In the genomic region with DNA sequence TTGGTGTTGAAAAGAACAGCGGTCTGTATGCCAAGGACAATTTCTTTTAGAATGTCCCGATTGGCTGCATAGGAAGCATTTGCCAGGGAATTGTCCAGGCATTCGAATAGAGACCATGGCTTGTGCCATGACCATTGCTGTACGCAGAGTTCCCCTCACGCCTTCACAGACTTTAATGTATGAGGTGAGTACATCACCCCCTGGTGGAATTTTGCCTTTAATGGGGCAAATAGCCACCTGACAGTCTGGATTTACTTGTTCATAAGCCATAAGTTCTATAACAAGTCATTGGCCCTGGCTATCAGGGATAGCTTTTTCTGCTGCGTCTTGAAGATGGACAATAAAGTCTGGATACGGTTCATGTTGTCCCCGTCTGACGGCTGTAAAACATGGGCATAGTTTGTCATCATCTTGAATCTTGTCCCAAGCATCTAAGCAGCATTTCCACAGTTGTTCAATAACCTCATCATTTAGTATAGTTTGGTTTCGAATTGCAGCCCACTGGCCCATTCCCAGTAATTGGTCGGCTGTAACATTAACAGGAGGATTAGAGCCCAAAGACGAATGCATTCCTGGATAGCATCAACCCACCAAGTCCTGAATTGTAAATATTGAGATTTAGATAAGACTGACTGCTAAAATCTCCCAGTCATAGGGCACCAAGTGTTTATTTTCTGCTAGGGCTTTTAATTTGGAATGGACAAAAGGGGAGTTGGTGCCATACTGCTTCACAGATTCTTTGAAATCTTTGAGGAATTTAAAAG, we compare ENCODE assay signal across 19 cellular contexts.
DNase-seq lines count a peak whose midpoint lies in the region; ATAC-seq, FAIRE-seq and TF ChIP-seq lines count a peak whose summit lies in the region.
"Had no signal": no experiment of that assay in that cellular context is flagged by ENCODE, and none has a peak within 500 bp of the region (broad histone marks: within the 10 kb centered on the region; RNA-seq: fewer than 3 reads in every experiment).

No MANE protein-coding gene starts in this region.

- ATAC-seq in GM21360 (IDR thresholded peaks at IDR 0.05; ENCODE audit: unreplicated experiment) = no peak
- ATAC-seq: activated naive CD8-positive, alpha-beta T cell treated with anti-CD3 and anti-CD28 coated beads, Interleukin-2, amount 50 U/mL, for 24 hours; gastrocnemius medialis; stimulated activated naive CD8-positive, alpha-beta T cell treated with anti-CD3 and anti-CD28 coated beads, Interleukin-15, Interleukin-2, amounts not matched to agents 100 U/mL and 50 U/mL, for 24 hours had no signal

- no peak for FAIRE-seq in D721Med (lab: Jason Lieb, UNC)
- FAIRE-seq: H54, RCC 7860 had no signal

- TF ChIP-seq CTCF in 22Rv1 (IDR thresholded peaks at IDR 0.05) = 0 out of 2 replicates have a peak, but pooled peaks have one; percentile 16
- peak; percentile 10 for TF ChIP-seq CTCF in D721Med (IDR thresholded peaks at IDR 0.05; ENCODE audit: insufficient read depth, missing control alignments)
- peak; percentile 11 for TF ChIP-seq CTCF in choroid plexus epithelial cell (conservative IDR thresholded peaks at IDR 0.05; ENCODE audit: low read depth, low read length)

- no peak overlapping the region for H3K4me3 ChIP-seq in choroid plexus epithelial cell (ENCODE audit: low read depth, low read length)
- H3K4me3 ChIP-seq: gastrocnemius medialis had no signal

- DNase-seq in D721Med (ENCODE audit: insufficient read length, low spot score) = no peak
- DNase-seq in NAMALWA (ENCODE audit: low spot score) = peak; percentile 46
- no peak for DNase-seq in choroid plexus epithelial cell (ENCODE audit: low read depth)
- no peak for DNase-seq in NCI-H345 (lab: John Stamatoyannopoulos, UW)
- no peak for DNase-seq in stimulated activated CD4-positive, alpha-beta T cell treated with anti-CD3 and anti-CD28 coated beads, Interleukin-15, amount 100 ng/mL, for 24 hours
- DNase-seq in NCI-H2029 (lab: John Stamatoyannopoulos, UW) = no peak
- DNase-seq: activated CD4-positive, alpha-beta T cell treated with anti-CD3 and anti-CD28 coated beads for 48 hours; activated naive CD8-positive, alpha-beta T cell treated with anti-CD3 and anti-CD28 coated beads, Interleukin-2, amount 50 U/mL, for 24 hours; gastrocnemius medialis; mesenchymal stem cell; naive B cell; NCI-H510A treated with DMSO at 0.1 percent for 48 hours; stimulated activated naive CD8-positive, alpha-beta T cell treated with anti-CD3 and anti-CD28 coated beads, Interleukin-15, Interleukin-2, amounts not matched to agents 100 U/mL and 50 U/mL, for 24 hours had no signal

- no peak overlapping the region for H3K27ac ChIP-seq in 22Rv1
- H3K27ac ChIP-seq: epithelial cell of prostate, gastrocnemius medialis, parathyroid adenoma had no signal
